In the genomic region with DNA sequence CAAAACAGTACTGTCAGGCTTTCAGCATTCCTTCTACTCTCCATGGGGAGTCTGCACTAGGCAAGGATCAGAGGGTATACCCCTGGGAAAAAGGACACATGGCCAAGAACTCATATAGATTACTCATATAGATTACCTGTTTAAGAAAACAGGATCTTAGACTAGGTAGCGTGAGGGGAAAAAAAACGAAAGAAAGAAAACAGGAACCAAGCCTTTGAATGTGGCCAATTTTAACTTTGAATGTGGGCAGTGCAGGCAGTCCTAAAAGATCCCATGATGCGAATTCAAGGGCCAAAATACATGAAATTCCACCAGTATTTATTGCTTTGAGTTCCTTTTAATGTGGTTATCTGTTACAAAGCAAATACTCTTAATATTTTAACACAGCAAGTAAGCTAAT, we compare ENCODE assay signal across 15 cellular contexts.
DNase-seq lines count a peak whose midpoint lies in the region; ATAC-seq, FAIRE-seq and TF ChIP-seq lines count a peak whose summit lies in the region.
"Had no signal": no experiment of that assay in that cellular context is flagged by ENCODE, and none has a peak within 500 bp of the region (broad histone marks: within the 10 kb centered on the region; RNA-seq: fewer than 3 reads in every experiment).

No MANE protein-coding gene starts in this region.

- DNase-seq in GM12892 (ENCODE audit: insufficient read length), result no peak
- DNase-seq in globus pallidus (ENCODE audit: low spot score), result no peak
- DNase-seq in left lobe of liver (ENCODE audit: low spot score), result no peak
- DNase-seq in stimulated activated naive CD4-positive, alpha-beta T cell (lab: John Stamatoyannopoulos, UW), result no peak
- no peak for DNase-seq in H54 (ENCODE audit: insufficient read length, low spot score)
- DNase-seq: activated CD4-positive, CD25-positive, alpha-beta regulatory T cell treated with anti-CD3 and anti-CD28 coated beads, Interleukin-2, amount 50 U/mL, for 72 hours; activated effector memory CD4-positive, alpha-beta T cell treated with anti-CD3 and anti-CD28 coated beads, Interleukin-2, amount 50 U/mL, for 16 hours; NCI-H345; sigmoid colon had no signal

- FAIRE-seq in GM12892 (lab: Jason Lieb, UNC) (peak; percentile 36), H54 (lab: Jason Lieb, UNC) (no peak)
- FAIRE-seq: urothelium cell line had no signal

- ATAC-seq in GM19395 (IDR thresholded peaks at IDR 0.05; ENCODE audit: unreplicated experiment) (peak; percentile 97), HG02678 (IDR thresholded peaks at IDR 0.05; ENCODE audit: unreplicated experiment) (peak; percentile 77), HG03439 (IDR thresholded peaks at IDR 0.05; ENCODE audit: unreplicated experiment) (peak; percentile 78), left lobe of liver (no peak)
- ATAC-seq: HCT116, Right ventricle myocardium inferior had no signal

- TF ChIP-seq POLR2A in GM12892 (IDR thresholded peaks at IDR 0.05; ENCODE audit: low read depth, low read length), result no peak
- no peak for TF ChIP-seq POLR2A in H54 (IDR thresholded peaks at IDR 0.05; ENCODE audit: low read depth, low read length)
